ENCODE assay signal across 1 cellular context in the genomic region with DNA sequence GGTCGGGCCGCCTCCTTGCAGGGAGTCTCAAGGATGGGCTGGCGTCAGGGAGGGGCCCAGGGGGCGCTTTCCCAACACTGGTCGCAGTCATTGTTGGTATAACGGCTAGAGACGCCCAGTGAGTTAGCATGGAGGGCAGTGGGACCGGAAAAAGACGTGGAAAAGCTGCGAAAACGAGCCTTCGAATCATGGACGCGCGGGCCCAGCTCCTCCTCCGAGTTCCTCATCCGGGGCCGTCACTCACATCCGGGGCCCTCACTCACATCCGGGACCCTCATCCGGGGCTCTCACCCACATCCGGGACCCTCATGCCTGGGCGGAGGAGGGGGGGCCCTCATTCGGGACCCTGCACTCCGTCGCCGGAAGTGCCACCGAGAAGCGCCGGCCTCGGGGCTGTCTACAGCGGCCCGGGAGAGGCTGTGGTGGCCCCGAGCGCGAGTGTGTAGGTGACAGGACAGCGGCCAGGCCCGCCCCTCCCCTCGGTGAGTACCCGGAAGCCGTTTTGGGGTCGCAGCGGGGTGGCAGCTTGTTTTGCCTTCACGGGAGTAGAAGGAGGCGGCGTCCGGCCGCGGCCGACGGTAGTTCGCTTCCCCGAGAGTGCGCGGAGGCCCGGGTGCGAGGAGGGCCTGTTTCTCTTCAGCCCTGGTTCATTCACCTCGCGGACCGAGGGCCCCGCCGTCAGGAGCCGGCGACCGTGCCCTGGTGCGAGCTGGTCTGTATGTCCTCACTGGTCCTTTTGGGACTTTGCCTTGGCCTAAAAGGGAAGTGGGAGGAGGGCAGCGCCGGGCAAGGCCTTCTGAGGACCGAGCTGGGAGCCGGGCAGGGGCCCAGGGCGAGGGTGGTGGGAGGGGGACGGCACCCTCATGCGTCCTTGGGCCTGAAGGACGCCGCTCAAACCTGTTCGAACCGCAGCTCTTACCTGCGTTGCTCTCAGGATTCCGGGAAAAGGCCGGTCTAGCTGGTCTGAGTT.
TF ChIP-seq lines count a peak whose summit lies in the region.

ZNF655 (plus strand) TSS at position 337 of the 970 bp plus-strand sequence. CDS start 1,918 bp downstream, outside the sequence.

TF ChIP-seq in WTC11, 78 proteins besides CTCF, POLR2A, EP300 and RAD21 (continued from another document and continues in another):
- TF ChIP-seq CDX4 (CRISPR knock-in tag; IDR thresholded peaks at IDR 0.05; ENCODE audit: borderline replicate concordance) (no peak), HMGA2 (CRISPR knock-in tag; IDR thresholded peaks at IDR 0.05) (no peak), ZNF232 (CRISPR knock-in tag; IDR thresholded peaks at IDR 0.05) (no peak), TEAD4 (CRISPR knock-in tag; IDR thresholded peaks at IDR 0.05) (no peak), USF2 (CRISPR knock-in tag; IDR thresholded peaks at IDR 0.05) (no peak), PRRX2 (CRISPR knock-in tag; IDR thresholded peaks at IDR 0.05) (no peak), E2F4 (CRISPR knock-in tag; IDR thresholded peaks at IDR 0.05; ENCODE audit: borderline replicate concordance, low read depth) (no peak), ZNF219 (CRISPR knock-in tag; IDR thresholded peaks at IDR 0.05; ENCODE audit: borderline replicate concordance) (no peak), ZNF281 (CRISPR knock-in tag; IDR thresholded peaks at IDR 0.05) (no peak), NR2C2 (CRISPR knock-in tag; IDR thresholded peaks at IDR 0.05) (no peak; the same call in 1 of the 2 replicates), PRDM15 (CRISPR knock-in tag; IDR thresholded peaks at IDR 0.05) (no peak), MXD4 (CRISPR knock-in tag; IDR thresholded peaks at IDR 0.05; ENCODE audit: borderline replicate concordance) (no peak), EMX1 (CRISPR knock-in tag; IDR thresholded peaks at IDR 0.05) (no peak), ZNF263 (CRISPR knock-in tag; IDR thresholded peaks at IDR 0.05; ENCODE audit: low read depth) (no peak), SMAD4 (CRISPR knock-in tag; IDR thresholded peaks at IDR 0.05) (no peak), ZNF317 (CRISPR knock-in tag; IDR thresholded peaks at IDR 0.05; ENCODE audit: borderline replicate concordance, low read depth) (no peak), ATF6 (CRISPR knock-in tag; IDR thresholded peaks at IDR 0.05) (no peak), ESRRA (CRISPR knock-in tag; IDR thresholded peaks at IDR 0.05; ENCODE audit: borderline replicate concordance) (no peak), HMGXB4 (CRISPR knock-in tag; IDR thresholded peaks at IDR 0.05) (no peak; the same call in 1 of the 2 replicates), OVOL2 (CRISPR knock-in tag; IDR thresholded peaks at IDR 0.05; ENCODE audit: borderline replicate concordance) (no peak)
- TF ChIP-seq, protein P1, sequence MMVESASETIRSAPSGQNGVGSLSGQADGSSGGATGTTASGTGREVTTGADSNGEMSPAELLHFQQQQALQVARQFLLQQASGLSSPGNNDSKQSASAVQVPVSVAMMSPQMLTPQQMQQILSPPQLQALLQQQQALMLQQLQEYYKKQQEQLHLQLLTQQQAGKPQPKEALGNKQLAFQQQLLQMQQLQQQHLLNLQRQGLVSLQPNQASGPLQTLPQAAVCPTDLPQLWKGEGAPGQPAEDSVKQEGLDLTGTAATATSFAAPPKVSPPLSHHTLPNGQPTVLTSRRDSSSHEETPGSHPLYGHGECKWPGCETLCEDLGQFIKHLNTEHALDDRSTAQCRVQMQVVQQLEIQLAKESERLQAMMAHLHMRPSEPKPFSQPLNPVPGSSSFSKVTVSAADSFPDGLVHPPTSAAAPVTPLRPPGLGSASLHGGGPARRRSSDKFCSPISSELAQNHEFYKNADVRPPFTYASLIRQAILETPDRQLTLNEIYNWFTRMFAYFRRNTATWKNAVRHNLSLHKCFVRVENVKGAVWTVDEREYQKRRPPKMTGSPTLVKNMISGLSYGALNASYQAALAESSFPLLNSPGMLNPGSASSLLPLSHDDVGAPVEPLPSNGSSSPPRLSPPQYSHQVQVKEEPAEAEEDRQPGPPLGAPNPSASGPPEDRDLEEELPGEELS (CRISPR knock-in tag; IDR thresholded peaks at IDR 0.05) = 0 out of 2 replicates have a peak, but pooled peaks have one; percentile 34
- TF ChIP-seq, protein P2, sequence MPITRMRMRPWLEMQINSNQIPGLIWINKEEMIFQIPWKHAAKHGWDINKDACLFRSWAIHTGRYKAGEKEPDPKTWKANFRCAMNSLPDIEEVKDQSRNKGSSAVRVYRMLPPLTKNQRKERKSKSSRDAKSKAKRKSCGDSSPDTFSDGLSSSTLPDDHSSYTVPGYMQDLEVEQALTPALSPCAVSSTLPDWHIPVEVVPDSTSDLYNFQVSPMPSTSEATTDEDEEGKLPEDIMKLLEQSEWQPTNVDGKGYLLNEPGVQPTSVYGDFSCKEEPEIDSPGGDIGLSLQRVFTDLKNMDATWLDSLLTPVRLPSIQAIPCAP (CRISPR knock-in tag; IDR thresholded peaks at IDR 0.05) = no peak
- TF ChIP-seq, protein P3, sequence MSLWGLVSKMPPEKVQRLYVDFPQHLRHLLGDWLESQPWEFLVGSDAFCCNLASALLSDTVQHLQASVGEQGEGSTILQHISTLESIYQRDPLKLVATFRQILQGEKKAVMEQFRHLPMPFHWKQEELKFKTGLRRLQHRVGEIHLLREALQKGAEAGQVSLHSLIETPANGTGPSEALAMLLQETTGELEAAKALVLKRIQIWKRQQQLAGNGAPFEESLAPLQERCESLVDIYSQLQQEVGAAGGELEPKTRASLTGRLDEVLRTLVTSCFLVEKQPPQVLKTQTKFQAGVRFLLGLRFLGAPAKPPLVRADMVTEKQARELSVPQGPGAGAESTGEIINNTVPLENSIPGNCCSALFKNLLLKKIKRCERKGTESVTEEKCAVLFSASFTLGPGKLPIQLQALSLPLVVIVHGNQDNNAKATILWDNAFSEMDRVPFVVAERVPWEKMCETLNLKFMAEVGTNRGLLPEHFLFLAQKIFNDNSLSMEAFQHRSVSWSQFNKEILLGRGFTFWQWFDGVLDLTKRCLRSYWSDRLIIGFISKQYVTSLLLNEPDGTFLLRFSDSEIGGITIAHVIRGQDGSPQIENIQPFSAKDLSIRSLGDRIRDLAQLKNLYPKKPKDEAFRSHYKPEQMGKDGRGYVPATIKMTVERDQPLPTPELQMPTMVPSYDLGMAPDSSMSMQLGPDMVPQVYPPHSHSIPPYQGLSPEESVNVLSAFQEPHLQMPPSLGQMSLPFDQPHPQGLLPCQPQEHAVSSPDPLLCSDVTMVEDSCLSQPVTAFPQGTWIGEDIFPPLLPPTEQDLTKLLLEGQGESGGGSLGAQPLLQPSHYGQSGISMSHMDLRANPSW (CRISPR knock-in tag; conservative IDR thresholded peaks at IDR 0.05; ENCODE audit: low read depth) = no peak
- TF ChIP-seq, protein P4, sequence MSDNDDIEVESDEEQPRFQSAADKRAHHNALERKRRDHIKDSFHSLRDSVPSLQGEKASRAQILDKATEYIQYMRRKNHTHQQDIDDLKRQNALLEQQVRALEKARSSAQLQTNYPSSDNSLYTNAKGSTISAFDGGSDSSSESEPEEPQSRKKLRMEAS (CRISPR knock-in tag; IDR thresholded peaks at IDR 0.05) = peak; percentile 74
- TF ChIP-seq, protein P5, sequence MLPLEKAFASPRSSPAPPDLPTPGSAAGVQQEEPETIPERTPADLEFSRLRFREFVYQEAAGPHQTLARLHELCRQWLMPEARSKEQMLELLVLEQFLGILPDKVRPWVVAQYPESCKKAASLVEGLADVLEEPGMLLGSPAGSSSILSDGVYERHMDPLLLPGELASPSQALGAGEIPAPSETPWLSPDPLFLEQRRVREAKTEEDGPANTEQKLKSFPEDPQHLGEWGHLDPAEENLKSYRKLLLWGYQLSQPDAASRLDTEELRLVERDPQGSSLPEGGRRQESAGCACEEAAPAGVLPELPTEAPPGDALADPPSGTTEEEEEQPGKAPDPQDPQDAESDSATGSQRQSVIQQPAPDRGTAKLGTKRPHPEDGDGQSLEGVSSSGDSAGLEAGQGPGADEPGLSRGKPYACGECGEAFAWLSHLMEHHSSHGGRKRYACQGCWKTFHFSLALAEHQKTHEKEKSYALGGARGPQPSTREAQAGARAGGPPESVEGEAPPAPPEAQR (CRISPR knock-in tag; IDR thresholded peaks at IDR 0.05) = no peak
